In genomic region chr5:6201626-6202025, GRCh38 we compare ENCODE assay signal across 13 cellular contexts.
"Had no signal": no experiment of that assay in that cellular context is flagged by ENCODE, and none has a peak within 500 bp of the region (broad histone marks: within the 10 kb centered on the region; RNA-seq: fewer than 3 reads in every experiment).

No MANE protein-coding gene starts in this region.

- DNase-seq: activated CD4-positive, alpha-beta T cell treated with anti-CD3 and anti-CD28 coated beads, Interleukin-2, amount 10 ng/mL, durations not matched to agents 24 days and 14 days; activated CD8-positive, alpha-beta memory T cell treated with anti-CD3 and anti-CD28 coated beads for 24 hours; activated naive CD4-positive, alpha-beta T cell treated with anti-CD3 and anti-CD28 coated beads for 36 hours; heart left ventricle; mammary epithelial cell; naive thymus-derived CD4-positive, alpha-beta T cell; posterior cingulate gyrus; thyroid gland had no signal

- H3K4me1 ChIP-seq: esophagus muscularis mucosa, heart left ventricle, thyroid gland had no signal

- H3K4me3 Mint-ChIP-seq: activated CD4-positive, alpha-beta T cell treated with anti-CD3 and anti-CD28 coated beads, Interleukin-2, amount 10 ng/mL, durations not matched to agents 24 days and 14 days; activated naive CD4-positive, alpha-beta T cell treated with anti-CD3 and anti-CD28 coated beads for 36 hours; naive thymus-derived CD4-positive, alpha-beta T cell; WTC11 had no signal

- ATAC-seq: heart left ventricle; left lobe of liver; naive thymus-derived CD4-positive, alpha-beta T cell had no signal

- H3K27ac ChIP-seq: esophagus muscularis mucosa, heart left ventricle, neutrophil, skin epidermis, thyroid gland had no signal

- H3K9me3 Mint-ChIP-seq: activated CD4-positive, alpha-beta T cell treated with anti-CD3 and anti-CD28 coated beads, Interleukin-2, amount 10 ng/mL, durations not matched to agents 24 days and 14 days had no signal

- H3K9me3 ChIP-seq: esophagus muscularis mucosa, heart left ventricle, neutrophil, thyroid gland had no signal

- H3K36me3 ChIP-seq: esophagus muscularis mucosa, heart left ventricle, neutrophil, thyroid gland had no signal

- H3K4me1 Mint-ChIP-seq: activated CD4-positive, alpha-beta T cell treated with anti-CD3 and anti-CD28 coated beads, Interleukin-2, amount 10 ng/mL, durations not matched to agents 24 days and 14 days had no signal

- H3K27me3 ChIP-seq: esophagus muscularis mucosa, neutrophil, thyroid gland had no signal

- H3K4me3 ChIP-seq: esophagus muscularis mucosa, heart left ventricle, skin epidermis, thyroid gland had no signal

- H3K27ac Mint-ChIP-seq: activated CD4-positive, alpha-beta T cell treated with anti-CD3 and anti-CD28 coated beads, Interleukin-2, amount 10 ng/mL, durations not matched to agents 24 days and 14 days; activated naive CD4-positive, alpha-beta T cell treated with anti-CD3 and anti-CD28 coated beads for 36 hours; naive thymus-derived CD4-positive, alpha-beta T cell; WTC11 had no signal
